ENCODE assay signal across 12 cellular contexts in the genomic region with DNA sequence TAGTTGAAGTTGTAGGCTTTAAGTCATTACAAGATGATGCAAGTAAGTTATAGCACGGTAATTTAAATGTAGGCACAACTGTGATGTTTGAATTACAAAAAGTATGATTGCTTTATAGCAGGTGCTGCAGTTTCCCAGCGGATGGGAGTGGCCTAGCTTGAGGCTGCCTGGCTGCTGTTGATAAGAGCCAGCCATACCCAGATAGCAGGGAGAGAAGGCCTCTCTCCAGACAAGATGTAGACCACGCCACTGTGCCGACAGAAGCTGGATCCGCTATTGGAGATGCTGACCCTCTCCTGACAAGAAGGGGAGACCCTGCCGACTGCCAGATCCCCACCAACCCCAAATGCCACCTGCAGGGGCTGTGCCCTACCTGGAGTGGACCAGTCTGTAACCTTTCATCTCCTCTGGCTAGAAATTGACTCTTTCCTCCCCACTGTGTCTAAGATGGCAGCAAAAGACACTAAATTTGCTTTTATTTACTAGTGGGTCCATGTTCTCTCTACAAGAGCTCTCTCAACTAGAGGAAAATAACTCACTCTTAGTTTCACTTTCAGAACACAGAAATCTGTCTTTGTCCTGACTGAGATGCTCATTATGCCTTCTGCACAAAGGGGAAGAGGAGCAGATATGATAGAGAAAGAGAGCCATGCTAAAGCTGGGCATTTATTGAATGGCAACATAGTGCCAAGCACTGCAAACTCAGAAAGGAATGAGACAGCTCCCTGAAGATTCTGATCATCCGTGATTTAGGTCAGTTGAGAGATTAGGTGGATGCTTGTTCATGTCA.
DNase-seq lines count a peak whose midpoint lies in the region; ATAC-seq and TF ChIP-seq lines count a peak whose summit lies in the region.
"Had no signal": no experiment of that assay in that cellular context is flagged by ENCODE, and none has a peak within 500 bp of the region (broad histone marks: within the 10 kb centered on the region; RNA-seq: fewer than 3 reads in every experiment).

No MANE protein-coding gene starts in this region.

- no peak overlapping the region for H3K4me3 ChIP-seq in BLaER1
- H3K4me3 ChIP-seq: SK-N-MC had no signal

- ATAC-seq in HG02938 (IDR thresholded peaks at IDR 0.05; ENCODE audit: unreplicated experiment) (no peak), GM19467 (IDR thresholded peaks at IDR 0.05; ENCODE audit: unreplicated experiment) (no peak)
- ATAC-seq: left ventricle myocardium superior had no signal

- in situ Hi-C loops in GM13977 (cut with MboI; ENCODE audit: low pct_unique_long_range_greater_than_20kb, low sequenced_read_pairs, unreplicated experiment), result no loop called here

- intact Hi-C loops in posterior cingulate gyrus (cut with DNase I), result no loop called here

- H3K27ac ChIP-seq in BLaER1, result 0 out of 2 replicates have a peak overlapping the region, but pooled peaks have one; percentile 23
- H3K27ac ChIP-seq: SK-N-MC had no signal

- peak overlapping the region; percentile 58 for H3K4me2 ChIP-seq in BLaER1

- H3K36me3 ChIP-seq in BLaER1, result no peaks in the 10 kb centered on the region

- no peak for TF ChIP-seq CTCF in GM13977 (IDR thresholded peaks at IDR 0.05; ENCODE audit: extremely low read depth, insufficient read depth, missing control alignments)

- H3K4me1 ChIP-seq in BLaER1, result peaks cover 15% of the 10 kb centered on the region

- peak; percentile 78 for TF ChIP-seq POLR2A in erythroblast (IDR thresholded peaks at IDR 0.05; ENCODE audit: low read length)

- no peaks in the 10 kb centered on the region for H4K20me1 ChIP-seq in BLaER1

- H3K9ac ChIP-seq in BLaER1, result no peak overlapping the region

- DNase-seq in GM13977 (ENCODE audit: low spot score), result peak; percentile 24
- peak; percentile 20 for DNase-seq in RPMI8226
- DNase-seq in erythroblast (lab: John Stamatoyannopoulos, UW), result peak; percentile 94 to 97
- DNase-seq in NCI-H187 (lab: John Stamatoyannopoulos, UW), result no peak
- DNase-seq in posterior cingulate gyrus, result no peak
- DNase-seq: effector CD8-positive, alpha-beta T cell; left ventricle myocardium superior; NCI-H82 had no signal

- no peaks in the 10 kb centered on the region for H3K27me3 ChIP-seq in BLaER1

- H3K9me3 ChIP-seq in BLaER1, result peaks cover 21% of the 10 kb centered on the region

Comparison
In these comparisons a context has a peak if more than half of its experiments do, and no peak if none do; other contexts are left out.
1. DNase-seq: peak in GM13977 (single experiment), RPMI8226 (single experiment) and erythroblast (2 of 2); none in NCI-H187 (0 of 2) and posterior cingulate gyrus (0 of 10).